ENCODE assay signal across 11 cellular contexts in the genomic region with DNA sequence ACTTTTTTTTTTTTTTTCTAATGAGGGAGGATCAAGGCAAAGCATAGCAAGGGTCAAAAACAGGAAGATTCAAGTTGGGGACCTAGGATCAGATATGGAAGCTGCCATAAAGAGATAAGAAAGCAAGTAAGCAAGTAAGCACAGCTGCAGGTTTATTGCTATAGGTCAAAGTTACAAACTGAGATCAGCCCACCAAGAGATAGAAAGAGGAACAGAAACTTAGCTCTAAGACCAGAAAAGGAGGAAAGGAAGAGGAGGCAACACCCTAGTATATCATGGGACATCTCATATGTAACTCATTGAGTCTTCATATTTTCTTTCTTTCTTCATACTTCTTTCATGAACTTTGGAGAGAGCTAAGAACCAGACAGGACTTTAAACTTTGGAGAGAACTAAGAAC.
DNase-seq lines count a peak whose midpoint lies in the region; ATAC-seq and TF ChIP-seq lines count a peak whose summit lies in the region.
"Had no signal": no experiment of that assay in that cellular context is flagged by ENCODE, and none has a peak within 500 bp of the region (broad histone marks: within the 10 kb centered on the region; RNA-seq: fewer than 3 reads in every experiment).

No MANE protein-coding gene starts in this region.

- TF ChIP-seq CTCF in thyroid gland (IDR thresholded peaks at IDR 0.05) = no peak

- H3K4me1 ChIP-seq in thyroid gland = no peaks in the 10 kb centered on the region
- H3K4me1 ChIP-seq: HAP-1 had no signal

- intact Hi-C loops in thyroid gland (cut with DNase I) = no loop called here

- peaks cover 0 to 8% of the 10 kb centered on the region in 2 donors for H3K36me3 Mint-ChIP-seq in activated naive CD4-positive, alpha-beta T cell treated with anti-CD3 and anti-CD28 coated beads, Interleukin-2, amount 50 U/mL, for 72 hours

- H3K9me3 Mint-ChIP-seq in activated naive CD4-positive, alpha-beta T cell treated with anti-CD3 and anti-CD28 coated beads, Interleukin-2, amount 50 U/mL, for 72 hours = peaks cover 9 to 11% of the 10 kb centered on the region in 2 donors

- peak; percentile 47 for DNase-seq in CMK (ENCODE audit: low read depth)
- DNase-seq in OCI-M1 (lab: John Stamatoyannopoulos, UW) = peak; percentile 93
- no peak for DNase-seq in activated naive CD4-positive, alpha-beta T cell treated with anti-CD3 and anti-CD28 coated beads, Interleukin-2, amount 50 U/mL, for 72 hours (ENCODE audit: low spot score in 2 of 2)
- no peak for DNase-seq in central memory CD4-positive, alpha-beta T cell
- DNase-seq in thyroid gland = no peak
- no peak for DNase-seq in NCI-H2029 (lab: John Stamatoyannopoulos, UW)
- DNase-seq: NCI-H2227 treated with DMSO at 0.1 percent for 48 hours; stimulated activated naive CD4-positive, alpha-beta T cell had no signal

- no peak overlapping the region for H3K4me3 ChIP-seq in thyroid gland (replicated peaks in 1 of 3)
- H3K4me3 ChIP-seq: HAP-1 had no signal

- H3K27me3 ChIP-seq in thyroid gland = no peaks in the 10 kb centered on the region

- H3K27ac ChIP-seq in thyroid gland = no peak overlapping the region

- H3K36me3 ChIP-seq in thyroid gland = no peaks in the 10 kb centered on the region
- H3K36me3 ChIP-seq: HAP-1 had no signal

- no peaks in the 10 kb centered on the region for H3K9me3 ChIP-seq in thyroid gland
- H3K9me3 ChIP-seq: HAP-1 had no signal

- no peak for TF ChIP-seq POLR2A in thyroid gland (IDR thresholded peaks at IDR 0.05)

- ATAC-seq in GM19455 (IDR thresholded peaks at IDR 0.05; ENCODE audit: unreplicated experiment) = peak; percentile 100
- ATAC-seq in HG03064 (IDR thresholded peaks at IDR 0.05; ENCODE audit: low read depth, unreplicated experiment) = peak; percentile 100
- ATAC-seq in activated naive CD4-positive, alpha-beta T cell treated with anti-CD3 and anti-CD28 coated beads, Interleukin-2, amount 50 U/mL, for 72 hours = no peak

- no peak overlapping the region for H3K27ac Mint-ChIP-seq in activated naive CD4-positive, alpha-beta T cell treated with anti-CD3 and anti-CD28 coated beads, Interleukin-2, amount 50 U/mL, for 72 hours

Comparison
In these comparisons a context has a peak if more than half of its experiments do, and no peak if none do; other contexts are left out.
1. DNase-seq: peak in CMK (single experiment) and OCI-M1 (single experiment); none in activated naive CD4-positive, alpha-beta T cell treated with anti-CD3 and anti-CD28 coated beads, Interleukin-2, amount 50 U/mL, for 72 hours (0 of 2), central memory CD4-positive, alpha-beta T cell (single experiment), thyroid gland (0 of 2) and NCI-H2029 (single experiment).
2. ATAC-seq: peak in GM19455 (single experiment) and HG03064 (single experiment); none in activated naive CD4-positive, alpha-beta T cell treated with anti-CD3 and anti-CD28 coated beads, Interleukin-2, amount 50 U/mL, for 72 hours (0 of 2).